11 cellular contexts compared by ENCODE assay signal in genomic region chr3:124260206-124260915, GRCh38.
DNase-seq lines count a peak whose midpoint lies in the region; ATAC-seq and TF ChIP-seq lines count a peak whose summit lies in the region.
"Had no signal": no experiment of that assay in that cellular context is flagged by ENCODE, and none has a peak within 500 bp of the region (broad histone marks: within the 10 kb centered on the region; RNA-seq: fewer than 3 reads in every experiment).

No MANE protein-coding gene starts in this region.

- POLR2A ChIA-PET in WTC11 (lab: Charles Lee) = no interaction called here

- H3K4me1 ChIP-seq in lung (ENCODE audit: control insufficient read depth in 2 of 2, insufficient read depth in 2 of 2, low read length in 2 of 2) = peaks cover 2 to 7% of the 10 kb centered on the region in 2 donors

- H3K9me3 Mint-ChIP-seq in activated naive CD8-positive, alpha-beta T cell treated with anti-CD3 and anti-CD28 coated beads for 36 hours = no peaks in the 10 kb centered on the region
- H3K9me3 Mint-ChIP-seq in WTC11 = no peaks in the 10 kb centered on the region
- H3K9me3 Mint-ChIP-seq: activated naive CD8-positive, alpha-beta T cell treated with anti-CD3 and anti-CD28 coated beads, Interleukin-2, amount 50 U/mL, for 24 hours; T-cell had no signal

- H3K27ac Mint-ChIP-seq in activated naive CD8-positive, alpha-beta T cell treated with anti-CD3 and anti-CD28 coated beads for 36 hours = no peak overlapping the region
- H3K27ac Mint-ChIP-seq in WTC11 = no peak overlapping the region
- H3K27ac Mint-ChIP-seq: activated naive CD8-positive, alpha-beta T cell treated with anti-CD3 and anti-CD28 coated beads, Interleukin-2, amount 50 U/mL, for 24 hours; T-cell had no signal

- no peaks in the 10 kb centered on the region for H3K27me3 Mint-ChIP-seq in activated naive CD8-positive, alpha-beta T cell treated with anti-CD3 and anti-CD28 coated beads for 36 hours
- no peaks in the 10 kb centered on the region for H3K27me3 Mint-ChIP-seq in WTC11 (ENCODE audit: low read depth)

- CTCF ChIA-PET in WTC11 (lab: Charles Lee) = interaction anchor here (0.9 to 1.1 kb wide), 2 partner anchors 13 to 113 kb away, joined by 3 read pairs; no protein-coding TSS in a partner anchor

- DNase-seq in A172 (ENCODE audit: low spot score) = peak; percentile 84
- DNase-seq in choroid plexus epithelial cell (ENCODE audit: low read depth) = peak; percentile 80
- DNase-seq in lung (ENCODE audit: low spot score) = peak; percentile 50
- DNase-seq in activated naive CD8-positive, alpha-beta T cell treated with anti-CD3 and anti-CD28 coated beads for 36 hours = no peak
- no peak for DNase-seq in activated CD4-positive, alpha-beta T cell treated with anti-CD3 and anti-CD28 coated beads for 1 hour
- no peak for DNase-seq in WTC11 (ENCODE audit: low spot score)
- DNase-seq: activated naive CD8-positive, alpha-beta T cell treated with anti-CD3 and anti-CD28 coated beads, Interleukin-2, amount 50 U/mL, for 24 hours; KBM-7; T-cell had no signal

- no peak overlapping the region for H3K4me3 Mint-ChIP-seq in activated naive CD8-positive, alpha-beta T cell treated with anti-CD3 and anti-CD28 coated beads for 36 hours
- no peak overlapping the region for H3K4me3 Mint-ChIP-seq in WTC11
- H3K4me3 Mint-ChIP-seq: activated naive CD8-positive, alpha-beta T cell treated with anti-CD3 and anti-CD28 coated beads, Interleukin-2, amount 50 U/mL, for 24 hours; T-cell had no signal

- no peak overlapping the region for H3K4me3 ChIP-seq in choroid plexus epithelial cell (ENCODE audit: low read depth, low read length)
- no peak overlapping the region for H3K4me3 ChIP-seq in lung

- 88 to 91% methylated on average over 1 of the region's 1 CpG for WGBS in lung, 2 donors

- TF ChIP-seq CTCF in choroid plexus epithelial cell (conservative IDR thresholded peaks at IDR 0.05; ENCODE audit: low read depth, low read length) (no peak), lung (IDR thresholded peaks at IDR 0.05; ENCODE audit: control extremely low read depth, extremely low read depth) (no peak), WTC11 (IDR thresholded peaks at IDR 0.05) (no peak)

- ATAC-seq in HG03442 (IDR thresholded peaks at IDR 0.05; ENCODE audit: unreplicated experiment) = peak; percentile 54
- ATAC-seq in lung (ENCODE audit: insufficient read depth, low FRiP score) = peak; percentile 83
- ATAC-seq in WTC11 = no peak
- no peak for ATAC-seq in GM21423 (IDR thresholded peaks at IDR 0.05; ENCODE audit: unreplicated experiment)
- ATAC-seq: activated naive CD8-positive, alpha-beta T cell treated with anti-CD3 and anti-CD28 coated beads, Interleukin-2, amount 50 U/mL, for 24 hours; T-cell had no signal

- no peaks in the 10 kb centered on the region for H3K27me3 ChIP-seq in lung (ENCODE audit: control insufficient read depth, insufficient read depth)

- H3K36me3 ChIP-seq in lung (ENCODE audit: control insufficient read depth in 2 of 2, insufficient read depth in 2 of 2, low read length in 2 of 2) = no peaks in the 10 kb centered on the region

- no peaks in the 10 kb centered on the region for H3K4me1 Mint-ChIP-seq in activated naive CD8-positive, alpha-beta T cell treated with anti-CD3 and anti-CD28 coated beads for 36 hours
- peaks cover 38% of the 10 kb centered on the region for H3K4me1 Mint-ChIP-seq in WTC11
- H3K4me1 Mint-ChIP-seq: activated naive CD8-positive, alpha-beta T cell treated with anti-CD3 and anti-CD28 coated beads, Interleukin-2, amount 50 U/mL, for 24 hours; T-cell had no signal

- H3K36me3 Mint-ChIP-seq in activated naive CD8-positive, alpha-beta T cell treated with anti-CD3 and anti-CD28 coated beads for 36 hours = no peaks in the 10 kb centered on the region
- no peaks in the 10 kb centered on the region for H3K36me3 Mint-ChIP-seq in WTC11
- H3K36me3 Mint-ChIP-seq: T-cell had no signal

- H3K9me3 ChIP-seq in lung (ENCODE audit: control insufficient read depth in 2 of 2, insufficient read depth in 1 of 2, low read length in 1 of 2) = no peaks in the 10 kb centered on the region

- H3K27ac ChIP-seq in lung (ENCODE audit: low read depth in 1 of 2, low read length in 1 of 2) = no peak overlapping the region

TF ChIP-seq in WTC11, 78 proteins besides CTCF, POLR2A, EP300 and RAD21:
- TF ChIP-seq NR3C1 (CRISPR knock-in tag; conservative IDR thresholded peaks at IDR 0.05; ENCODE audit: low read depth) (no peak), SP1 (CRISPR knock-in tag; conservative IDR thresholded peaks at IDR 0.05) (no peak), ZBTB43 (CRISPR knock-in tag; IDR thresholded peaks at IDR 0.05) (no peak), ZNF512 (CRISPR knock-in tag; IDR thresholded peaks at IDR 0.05; ENCODE audit: borderline replicate concordance) (no peak), ELF4 (CRISPR knock-in tag; IDR thresholded peaks at IDR 0.05; ENCODE audit: low read depth) (no peak), HMGA2 (CRISPR knock-in tag; IDR thresholded peaks at IDR 0.05) (no peak), ZNF219 (CRISPR knock-in tag; IDR thresholded peaks at IDR 0.05; ENCODE audit: borderline replicate concordance) (no peak), MAX (CRISPR knock-in tag; IDR thresholded peaks at IDR 0.05) (no peak), JAZF1 (CRISPR knock-in tag; IDR thresholded peaks at IDR 0.05) (no peak), ZNF232 (CRISPR knock-in tag; IDR thresholded peaks at IDR 0.05) (no peak), ZNF423 (CRISPR knock-in tag; IDR thresholded peaks at IDR 0.05) (no peak)

Comparison
In these comparisons a context has a peak if more than half of its experiments do, and no peak if none do; other contexts are left out.
1. DNase-seq: peak in A172 (single experiment), choroid plexus epithelial cell (single experiment) and lung (single experiment); none in activated naive CD8-positive, alpha-beta T cell treated with anti-CD3 and anti-CD28 coated beads for 36 hours (single experiment), activated CD4-positive, alpha-beta T cell treated with anti-CD3 and anti-CD28 coated beads for 1 hour (single experiment) and WTC11 (single experiment).
2. ATAC-seq: peak in HG03442 (single experiment) and lung (single experiment); none in WTC11 (single experiment) and GM21423 (single experiment).